ENCODE assay signal across 21 cellular contexts in the genomic region with DNA sequence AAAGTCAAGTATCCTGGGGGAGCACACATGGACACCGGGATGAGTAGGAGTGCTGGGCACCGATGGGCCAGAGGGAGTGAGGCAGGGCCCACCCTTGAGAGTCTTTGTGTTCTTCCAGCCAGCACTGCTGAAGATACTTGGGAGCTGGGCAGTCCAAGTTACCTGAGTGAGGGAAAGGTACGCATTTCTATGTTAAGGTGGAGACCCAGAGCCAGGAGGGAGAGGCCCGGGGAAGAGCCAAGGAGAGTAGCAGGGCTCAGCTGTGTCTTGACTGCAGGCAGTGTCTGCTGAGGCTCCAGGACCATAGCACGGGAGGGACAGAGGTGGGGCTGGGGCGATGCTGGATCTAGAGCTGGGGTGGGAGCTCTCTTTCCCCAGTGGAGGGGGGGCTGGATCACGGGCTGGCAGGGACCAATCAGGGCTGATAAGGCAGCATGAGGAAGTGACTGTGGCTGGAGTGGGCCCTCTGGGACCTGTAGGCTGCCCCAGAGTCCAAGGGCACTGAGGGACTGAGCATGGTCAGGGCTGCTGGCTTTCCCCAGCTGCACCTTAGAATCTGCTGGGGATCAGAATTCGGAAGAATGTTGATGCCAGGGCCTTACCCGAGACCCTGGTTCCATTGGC.
"Had no signal": no experiment of that assay in that cellular context is flagged by ENCODE, and none has a peak within 500 bp of the region (broad histone marks: within the 10 kb centered on the region; RNA-seq: fewer than 3 reads in every experiment).

No MANE protein-coding gene starts in this region.

- H3K9ac ChIP-seq: parathyroid adenoma had no signal

- H3K4me3 Mint-ChIP-seq: activated B cell treated with CpG ODN at 0.5 μM for 24 hours; activated CD4-positive, alpha-beta memory T cell treated with anti-CD3 and anti-CD28 coated beads for 36 hours; activated naive CD4-positive, alpha-beta T cell treated with anti-CD3 and anti-CD28 coated beads for 36 hours; activated T-cell treated with anti-CD3 and anti-CD28 coated beads, Interleukin-2, amount 50 U/mL, for 24 hours; memory B cell; naive thymus-derived CD4-positive, alpha-beta T cell had no signal

- H3K36me3 ChIP-seq: brain microvascular endothelial cell, esophagus squamous epithelium, heart right ventricle, neutrophil, sigmoid colon, tibial artery, vagina had no signal

- H3K4me3 ChIP-seq: esophagus squamous epithelium, heart right ventricle, mucosa of descending colon, sigmoid colon, tibial artery, vagina had no signal

- H3K4me1 ChIP-seq: parathyroid adenoma, sigmoid colon, tibial artery had no signal

- H3K27ac ChIP-seq: brain microvascular endothelial cell, esophagus squamous epithelium, heart right ventricle, neutrophil, parathyroid adenoma, sigmoid colon, tibial artery, vagina had no signal

- H3K27ac Mint-ChIP-seq: activated B cell treated with CpG ODN at 0.5 μM for 24 hours; activated CD4-positive, alpha-beta memory T cell treated with anti-CD3 and anti-CD28 coated beads for 36 hours; activated naive CD4-positive, alpha-beta T cell treated with anti-CD3 and anti-CD28 coated beads for 36 hours; activated T-cell treated with anti-CD3 and anti-CD28 coated beads, Interleukin-2, amount 50 U/mL, for 24 hours; memory B cell had no signal

- DNase-seq: activated B cell treated with CpG ODN at 0.5 μM for 24 hours; activated CD4-positive, alpha-beta memory T cell treated with anti-CD3 and anti-CD28 coated beads for 36 hours; activated CD4-positive, alpha-beta T cell treated with anti-CD3 and anti-CD28 coated beads for 4 hours; activated naive CD4-positive, alpha-beta T cell treated with anti-CD3 and anti-CD28 coated beads for 36 hours; activated T-cell treated with anti-CD3 and anti-CD28 coated beads, Interleukin-2, amount 50 U/mL, for 24 hours; brain microvascular endothelial cell; effector CD4-positive, alpha-beta T cell; esophagus squamous epithelium; heart right ventricle; mucosa of descending colon; naive thymus-derived CD4-positive, alpha-beta T cell; sigmoid colon; stimulated activated CD4-positive, alpha-beta T cell treated with anti-CD3 and anti-CD28 coated beads, Interleukin-4, amount 100 ng/mL, for 4 hours; stimulated activated naive CD4-positive, alpha-beta T cell; T-helper 2 cell; tibial artery had no signal

- H3K9me3 Mint-ChIP-seq: activated B cell treated with CpG ODN at 0.5 μM for 24 hours; activated CD4-positive, alpha-beta memory T cell treated with anti-CD3 and anti-CD28 coated beads for 36 hours; activated naive CD4-positive, alpha-beta T cell treated with anti-CD3 and anti-CD28 coated beads for 36 hours; activated T-cell treated with anti-CD3 and anti-CD28 coated beads, Interleukin-2, amount 50 U/mL, for 24 hours; memory B cell had no signal

- H3K36me3 Mint-ChIP-seq: activated CD4-positive, alpha-beta memory T cell treated with anti-CD3 and anti-CD28 coated beads for 36 hours; memory B cell; naive thymus-derived CD4-positive, alpha-beta T cell had no signal

- FAIRE-seq: TTC549 had no signal

- H3K79me2 ChIP-seq: parathyroid adenoma had no signal

- ATAC-seq: mucosa of descending colon; naive thymus-derived CD4-positive, alpha-beta T cell had no signal

- H3K27me3 ChIP-seq: brain microvascular endothelial cell, esophagus squamous epithelium, heart right ventricle, neutrophil, sigmoid colon, tibial artery, vagina had no signal

- H2AFZ ChIP-seq: parathyroid adenoma had no signal

- H3K9me3 ChIP-seq: esophagus squamous epithelium, heart right ventricle, mucosa of descending colon, neutrophil, sigmoid colon, tibial artery, vagina had no signal

- H3K27me3 Mint-ChIP-seq: activated B cell treated with CpG ODN at 0.5 μM for 24 hours; activated T-cell treated with anti-CD3 and anti-CD28 coated beads, Interleukin-2, amount 50 U/mL, for 24 hours had no signal

- H3K4me1 Mint-ChIP-seq: activated B cell treated with CpG ODN at 0.5 μM for 24 hours; memory B cell; naive thymus-derived CD4-positive, alpha-beta T cell had no signal
